ENCODE assay signal across 9 cellular contexts in the genomic region with DNA sequence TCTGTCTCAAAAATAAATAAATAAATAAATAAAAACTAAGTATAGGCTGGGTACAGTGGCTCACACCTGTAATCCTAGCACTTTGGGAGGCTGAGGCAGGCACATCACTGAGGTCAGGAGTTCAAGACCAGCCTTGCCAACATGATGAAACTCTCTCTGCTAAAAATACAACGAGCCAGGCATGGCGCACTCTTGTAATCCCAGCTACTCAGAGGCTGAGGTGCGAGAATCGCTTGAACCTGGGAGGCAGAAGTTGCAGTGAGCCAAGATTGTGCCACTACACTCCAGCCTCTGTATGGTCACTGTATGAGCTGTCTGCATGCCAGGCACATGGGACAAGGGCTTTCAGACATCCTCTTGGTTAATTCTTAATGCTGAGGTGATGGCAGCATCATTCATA.
"Had no signal": no experiment of that assay in that cellular context is flagged by ENCODE, and none has a peak within 500 bp of the region (broad histone marks: within the 10 kb centered on the region; RNA-seq: fewer than 3 reads in every experiment).

No MANE protein-coding gene starts in this region.

- H3K9me3 Mint-ChIP-seq: HFFc6, IgD-negative memory B cell had no signal

- H3K4me3 ChIP-seq: HAP-1 had no signal

- H3K27me3 Mint-ChIP-seq: IgD-negative memory B cell had no signal

- H3K27ac Mint-ChIP-seq: HFFc6, IgD-negative memory B cell had no signal

- H3K4me3 Mint-ChIP-seq: HFFc6, IgD-negative memory B cell had no signal

- H3K27ac ChIP-seq: HL-60 had no signal

- H3K9me3 ChIP-seq: HAP-1 had no signal

- DNase-seq: GOT3, H7, HFFc6, KBM-7 had no signal

- ATAC-seq: HCT116, HepG2 had no signal

- H3K4me1 Mint-ChIP-seq: IgD-negative memory B cell had no signal
